8 cellular contexts compared by ENCODE assay signal in the genomic region with DNA sequence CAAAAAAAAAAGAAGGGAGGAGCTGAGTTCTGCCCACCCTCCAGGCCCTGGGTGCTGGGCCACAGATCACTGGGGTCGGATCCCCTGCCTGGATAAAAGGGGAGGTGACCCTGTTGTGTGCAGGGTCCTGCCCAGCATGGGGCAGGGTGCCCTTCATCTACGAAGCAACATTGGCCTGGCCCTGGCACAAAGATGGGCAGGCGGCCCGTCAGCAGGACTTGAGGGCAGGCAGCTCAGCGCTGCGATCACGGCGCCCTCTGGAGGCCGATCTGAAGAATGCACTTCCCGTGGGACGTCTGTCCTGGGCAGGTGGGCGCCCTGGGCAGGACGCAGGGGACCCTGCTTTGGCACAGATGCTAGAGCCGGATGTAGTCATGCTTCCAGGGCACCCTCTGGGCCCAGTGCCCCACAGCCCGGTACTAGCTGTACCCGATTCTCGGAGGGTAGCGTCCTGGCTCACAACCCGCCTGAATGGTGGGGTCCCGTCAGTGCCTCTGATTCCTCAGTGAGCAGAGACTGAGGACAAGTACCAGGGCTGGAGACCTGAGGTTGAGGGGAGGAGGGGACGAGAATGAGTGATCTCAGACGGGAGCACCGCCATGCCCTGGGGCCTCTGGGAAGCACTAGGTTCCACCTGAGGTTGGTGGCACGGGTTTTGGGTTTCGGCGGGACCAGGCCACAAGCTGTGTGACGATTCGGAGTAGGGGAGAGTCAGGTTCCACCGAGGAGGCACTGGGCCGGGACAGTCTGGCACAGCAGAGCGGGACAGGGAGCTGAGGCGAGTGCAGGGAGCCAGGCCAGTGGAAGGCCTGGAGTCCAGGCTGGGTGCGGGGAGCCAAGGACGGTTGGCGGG. TPM values are rescaled to one million over a fixed set of nuclear protein-coding genes. Genes with fewer than 3 reads are reported as not detected.
A peak's percentile ranks its signal among the peaks of the same experiment; 100 is the strongest.
DNase-seq lines count a peak whose midpoint lies in the region; ATAC-seq and TF ChIP-seq lines count a peak whose summit lies in the region.

No MANE protein-coding gene starts in this region.

- H3K27ac Mint-ChIP-seq in T-helper 2 cell treated with Interferon-gamma antibody and Interleukin-4, amounts not matched to agents 5 μg/mL and 100 μg/mL, for 36 hours, result peak overlapping the region; percentile 10

- H3K27ac ChIP-seq in 22Rv1 (no peak overlapping the region), ascending aorta (peak overlapping the region in 1 of 2 donors; percentile 20), gastrocnemius medialis (peak overlapping the region; percentile 79 to 93 (median 84))

- H3K4me3 ChIP-seq in GM12875 (ENCODE audit: low read depth, low read length) (no peak overlapping the region), ascending aorta (peak overlapping the region in 1 of 2 donors; percentile 43), gastrocnemius medialis (peak overlapping the region; percentile 31 to 48 (median 40))

- H3K4me1 ChIP-seq in ascending aorta (peaks cover 0 to 3% of the 10 kb centered on the region in 2 donors), gastrocnemius medialis (peaks cover 14 to 17% of the 10 kb centered on the region in 2 donors)

- peaks cover 4% of the 10 kb centered on the region for H3K4me1 Mint-ChIP-seq in T-helper 2 cell treated with Interferon-gamma antibody and Interleukin-4, amounts not matched to agents 5 μg/mL and 100 μg/mL, for 36 hours (ENCODE audit: low read depth)

- peak in 1 of 2 donors; percentile 52 for TF ChIP-seq POLR2A in gastrocnemius medialis (IDR thresholded peaks at IDR 0.05)

- H3K36me3 Mint-ChIP-seq in T-helper 2 cell treated with Interferon-gamma antibody and Interleukin-4, amounts not matched to agents 5 μg/mL and 100 μg/mL, for 36 hours (ENCODE audit: low read depth), result peaks cover 9% of the 10 kb centered on the region

- ATAC-seq in gastrocnemius medialis (peak; percentile 70 to 72), HG02588 (IDR thresholded peaks at IDR 0.05; ENCODE audit: unreplicated experiment) (no peak)

- TF ChIP-seq CTCF in 22Rv1 (IDR thresholded peaks at IDR 0.05), result peak; percentile 98
- TF ChIP-seq CTCF in GM12875 (IDR thresholded peaks at IDR 0.05; ENCODE audit: borderline replicate concordance, insufficient read depth, low read depth, low read length), result peak; percentile 97
- TF ChIP-seq CTCF in LNCAP (IDR thresholded peaks at IDR 0.05), result peak; percentile 93
- TF ChIP-seq CTCF in ascending aorta (IDR thresholded peaks at IDR 0.05), result peak; percentile 96 to 98 (median 98)
- TF ChIP-seq CTCF in gastrocnemius medialis (IDR thresholded peaks at IDR 0.05 in 4 of 5, conservative IDR thresholded peaks at IDR 0.05 in 1 of 5), result peak; percentile 90 to 99 (median 97)

- H3K9me3 Mint-ChIP-seq in T-helper 2 cell treated with Interferon-gamma antibody and Interleukin-4, amounts not matched to agents 5 μg/mL and 100 μg/mL, for 36 hours, result no peaks in the 10 kb centered on the region

- in situ Hi-C loops in gastrocnemius medialis (cut with MboI; ENCODE audit: low sequenced_read_pairs in 4 of 4), result no loop called here

- H3K36me3 ChIP-seq in ascending aorta (peaks cover 28 to 30% of the 10 kb centered on the region in 2 donors), gastrocnemius medialis (peaks cover 0 to 21% of the 10 kb centered on the region in 2 donors)

- H3K27me3 Mint-ChIP-seq in T-helper 2 cell treated with Interferon-gamma antibody and Interleukin-4, amounts not matched to agents 5 μg/mL and 100 μg/mL, for 36 hours (ENCODE audit: low read depth), result no peaks in the 10 kb centered on the region

- intact Hi-C loops in ascending aorta (cut with DNase I) (loop anchor here (1.0 to 2.0 kb wide), 4 partner anchors 14 to 146 kb away; no protein-coding TSS in a partner anchor), gastrocnemius medialis (cut with DNase I; ENCODE audit: low total_unique reads) (loop anchor here (1.0 to 2.0 kb wide), 2 partner anchors 18 to 45 kb away; a partner anchor contains a TSS)

- H3K4me3 Mint-ChIP-seq in T-helper 2 cell treated with Interferon-gamma antibody and Interleukin-4, amounts not matched to agents 5 μg/mL and 100 μg/mL, for 36 hours, result no peak overlapping the region

- DNase-seq in T-helper 2 cell treated with Interferon-gamma antibody and Interleukin-4, amounts not matched to agents 5 μg/mL and 100 μg/mL, for 36 hours (ENCODE audit: low spot score), result peak; percentile 62
- DNase-seq in ascending aorta (ENCODE audit: low spot score in 2 of 2), result peak in 1 of 2 donors; percentile 89
- peak; percentile 78 for DNase-seq in hepatic stellate cell (ENCODE audit: low spot score)
- peak; percentile 56 to 84 for DNase-seq in gastrocnemius medialis

- no peaks in the 10 kb centered on the region for H3K9me3 ChIP-seq in ascending aorta
- H3K9me3 ChIP-seq in gastrocnemius medialis, result no peaks in the 10 kb centered on the region

- H3K27me3 ChIP-seq in ascending aorta (no peaks in the 10 kb centered on the region), gastrocnemius medialis (no peaks in the 10 kb centered on the region)

RNA-seq across cellular contexts. Expression of a gene that starts 18.0 kb away (rescaled TPM):
- total RNA-seq in ascending aorta, result 267 TPM
- total RNA-seq in gastrocnemius medialis, result 100 to 1,000 TPM in 1 of 4 donors, 10 to 100 TPM in 1, 1 to 10 TPM in 2; 6.7 to 126 (median 30.5) TPM

RNA-seq across cellular contexts. Expression of a gene that starts 49.4 kb away (rescaled TPM):
- total RNA-seq in ascending aorta, result not detected
- not detected for total RNA-seq in gastrocnemius medialis
